Comparison of ENCODE assay signal across 1 cellular context in genomic region chr1:204093421-204093717, GRCh38.
TF ChIP-seq lines count a peak whose summit lies in the region.

No MANE protein-coding gene starts in this region.

TF ChIP-seq in HepG2, 621 proteins besides CTCF, POLR2A, EP300 and RAD21 (continued from another document and continues in another):
- TF ChIP-seq, protein P1, sequence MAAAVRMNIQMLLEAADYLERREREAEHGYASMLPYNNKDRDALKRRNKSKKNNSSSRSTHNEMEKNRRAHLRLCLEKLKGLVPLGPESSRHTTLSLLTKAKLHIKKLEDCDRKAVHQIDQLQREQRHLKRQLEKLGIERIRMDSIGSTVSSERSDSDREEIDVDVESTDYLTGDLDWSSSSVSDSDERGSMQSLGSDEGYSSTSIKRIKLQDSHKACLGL (CRISPR knock-in tag; IDR thresholded peaks at IDR 0.05), result no peak
- TF ChIP-seq RARA (CRISPR knock-in tag; IDR thresholded peaks at IDR 0.05) (peak; percentile 37), DPF2 (CRISPR knock-in tag; IDR thresholded peaks at IDR 0.05; ENCODE audit: borderline replicate concordance, low read depth) (peak; percentile 42; the same call in 1 of the 2 replicates), BATF2 (CRISPR knock-in tag; IDR thresholded peaks at IDR 0.05) (no peak), AHDC1 (CRISPR knock-in tag; IDR thresholded peaks at IDR 0.05; ENCODE audit: borderline replicate concordance) (no peak), MAFK (conservative IDR thresholded peaks at IDR 0.05 in 1 of 2, IDR thresholded peaks at IDR 0.05 in 1 of 2; ENCODE audit: low read length in 2 of 2) (no peak), ZNF546 (CRISPR knock-in tag; conservative IDR thresholded peaks at IDR 0.05) (no peak), ZBTB7A (CRISPR knock-in tag; IDR thresholded peaks at IDR 0.05) (no peak), ZNF414 (CRISPR knock-in tag; IDR thresholded peaks at IDR 0.05) (no peak), GATAD1 (CRISPR knock-in tag; IDR thresholded peaks at IDR 0.05) (0 out of 2 replicates have a peak, but pooled peaks have one; percentile 16), ZNF589 (CRISPR knock-in tag; conservative IDR thresholded peaks at IDR 0.05) (no peak), XRCC5 (optimal IDR thresholded peaks at IDR 0.05; ENCODE audit: low read length) (peak; percentile 59), ZNF678 (CRISPR knock-in tag; IDR thresholded peaks at IDR 0.05) (no peak), IRF2 (CRISPR knock-in tag; IDR thresholded peaks at IDR 0.05) (peak; percentile 35; the same call in 1 of the 2 replicates), KDM5B (CRISPR knock-in tag; IDR thresholded peaks at IDR 0.05; ENCODE audit: borderline replicate concordance) (no peak), HIVEP1 (CRISPR knock-in tag; IDR thresholded peaks at IDR 0.05) (no peak), ZNF296 (CRISPR knock-in tag; conservative IDR thresholded peaks at IDR 0.05) (no peak), NCOA1 (CRISPR knock-in tag; IDR thresholded peaks at IDR 0.05) (no peak), NKX3-1 (CRISPR knock-in tag; IDR thresholded peaks at IDR 0.05) (no peak), ZNF44 (CRISPR knock-in tag; IDR thresholded peaks at IDR 0.05) (no peak), IKZF1 (IDR thresholded peaks at IDR 0.05) (no peak), IRX3 (CRISPR knock-in tag; IDR thresholded peaks at IDR 0.05; ENCODE audit: borderline replicate concordance, low read depth) (no peak), HNRNPL (IDR thresholded peaks at IDR 0.05; ENCODE audit: low read depth, low read length) (peak; percentile 97), SIN3B (IDR thresholded peaks at IDR 0.05; ENCODE audit: low read length) (no peak), PCBP1 (IDR thresholded peaks at IDR 0.05; ENCODE audit: borderline replicate concordance, low read depth, low read length) (no peak), THYN1 (CRISPR knock-in tag; IDR thresholded peaks at IDR 0.05; ENCODE audit: borderline replicate concordance, low read depth) (no peak), RARG (CRISPR knock-in tag; IDR thresholded peaks at IDR 0.05; ENCODE audit: low read depth) (no peak), GPN1 (CRISPR knock-in tag; IDR thresholded peaks at IDR 0.05; ENCODE audit: borderline replicate concordance) (no peak), TFDP2 (CRISPR knock-in tag; IDR thresholded peaks at IDR 0.05) (no peak), TCF7L2 (IDR thresholded peaks at IDR 0.05; ENCODE audit: low read depth, low read length) (no peak), TEAD2 (CRISPR knock-in tag; IDR thresholded peaks at IDR 0.05) (no peak), YEATS4 (CRISPR knock-in tag; IDR thresholded peaks at IDR 0.05; ENCODE audit: borderline replicate concordance) (peak; percentile 59), ZNF605 (CRISPR knock-in tag; IDR thresholded peaks at IDR 0.05) (no peak), ZFP62 (CRISPR knock-in tag; IDR thresholded peaks at IDR 0.05) (no peak), NFE2L1 (CRISPR knock-in tag; IDR thresholded peaks at IDR 0.05; ENCODE audit: borderline replicate concordance) (no peak), REL (CRISPR knock-in tag; conservative IDR thresholded peaks at IDR 0.05) (no peak), ZNF670 (CRISPR knock-in tag; IDR thresholded peaks at IDR 0.05; ENCODE audit: borderline replicate concordance) (no peak), CEBPZ (IDR thresholded peaks at IDR 0.05; ENCODE audit: low read length) (no peak), ZNF83 (CRISPR knock-in tag; IDR thresholded peaks at IDR 0.05; ENCODE audit: borderline replicate concordance) (no peak), ARID2 (CRISPR knock-in tag; IDR thresholded peaks at IDR 0.05; ENCODE audit: borderline replicate concordance) (no peak), ZC3H13 (CRISPR knock-in tag; IDR thresholded peaks at IDR 0.05) (no peak), LCORL (IDR thresholded peaks at IDR 0.05) (no peak), LCORL (CRISPR knock-in tag; IDR thresholded peaks at IDR 0.05) (peak; percentile 56; the same call in 1 of the 2 replicates), MEF2D (CRISPR knock-in tag; IDR thresholded peaks at IDR 0.05) (no peak), PPARG (CRISPR knock-in tag; conservative IDR thresholded peaks at IDR 0.05) (no peak), KMT2A (CRISPR knock-in tag; IDR thresholded peaks at IDR 0.05) (no peak; the same call in 1 of the 2 replicates), SPEN (CRISPR knock-in tag; IDR thresholded peaks at IDR 0.05; ENCODE audit: low read depth) (no peak), SP1 (IDR thresholded peaks at IDR 0.05) (no peak), SP1 (CRISPR knock-in tag; IDR thresholded peaks at IDR 0.05) (no peak), ZNF878 (CRISPR knock-in tag; IDR thresholded peaks at IDR 0.05) (no peak), PHF5A (CRISPR knock-in tag; IDR thresholded peaks at IDR 0.05; ENCODE audit: low read depth, unreplicated experiment) (no peak), ATF1 (CRISPR knock-in tag; IDR thresholded peaks at IDR 0.05) (no peak), GLMP (CRISPR knock-in tag; IDR thresholded peaks at IDR 0.05; ENCODE audit: borderline replicate concordance) (no peak)
- TF ChIP-seq, protein P2, sequence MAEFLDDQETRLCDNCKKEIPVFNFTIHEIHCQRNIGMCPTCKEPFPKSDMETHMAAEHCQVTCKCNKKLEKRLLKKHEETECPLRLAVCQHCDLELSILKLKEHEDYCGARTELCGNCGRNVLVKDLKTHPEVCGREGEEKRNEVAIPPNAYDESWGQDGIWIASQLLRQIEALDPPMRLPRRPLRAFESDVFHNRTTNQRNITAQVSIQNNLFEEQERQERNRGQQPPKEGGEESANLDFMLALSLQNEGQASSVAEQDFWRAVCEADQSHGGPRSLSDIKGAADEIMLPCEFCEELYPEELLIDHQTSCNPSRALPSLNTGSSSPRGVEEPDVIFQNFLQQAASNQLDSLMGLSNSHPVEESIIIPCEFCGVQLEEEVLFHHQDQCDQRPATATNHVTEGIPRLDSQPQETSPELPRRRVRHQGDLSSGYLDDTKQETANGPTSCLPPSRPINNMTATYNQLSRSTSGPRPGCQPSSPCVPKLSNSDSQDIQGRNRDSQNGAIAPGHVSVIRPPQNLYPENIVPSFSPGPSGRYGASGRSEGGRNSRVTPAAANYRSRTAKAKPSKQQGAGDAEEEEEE (CRISPR knock-in tag; IDR thresholded peaks at IDR 0.05; ENCODE audit: borderline replicate concordance), result no peak
- TF ChIP-seq, protein P3, sequence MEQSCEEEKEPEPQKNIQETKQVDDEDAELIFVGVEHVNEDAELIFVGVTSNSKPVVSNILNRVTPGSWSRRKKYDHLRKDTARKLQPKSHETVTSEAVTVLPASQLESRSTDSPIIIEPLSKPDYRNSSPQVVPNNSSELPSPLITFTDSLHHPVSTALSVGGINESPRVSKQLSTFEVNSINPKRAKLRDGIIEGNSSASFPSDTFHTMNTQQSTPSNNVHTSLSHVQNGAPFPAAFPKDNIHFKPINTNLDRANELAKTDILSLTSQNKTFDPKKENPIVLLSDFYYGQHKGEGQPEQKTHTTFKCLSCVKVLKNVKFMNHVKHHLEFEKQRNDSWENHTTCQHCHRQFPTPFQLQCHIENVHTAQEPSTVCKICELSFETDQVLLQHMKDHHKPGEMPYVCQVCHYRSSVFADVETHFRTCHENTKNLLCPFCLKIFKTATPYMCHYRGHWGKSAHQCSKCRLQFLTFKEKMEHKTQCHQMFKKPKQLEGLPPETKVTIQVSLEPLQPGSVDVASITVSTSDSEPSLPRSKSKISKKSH (CRISPR knock-in tag; IDR thresholded peaks at IDR 0.05; ENCODE audit: borderline replicate concordance), result no peak
- TF ChIP-seq, protein P4, sequence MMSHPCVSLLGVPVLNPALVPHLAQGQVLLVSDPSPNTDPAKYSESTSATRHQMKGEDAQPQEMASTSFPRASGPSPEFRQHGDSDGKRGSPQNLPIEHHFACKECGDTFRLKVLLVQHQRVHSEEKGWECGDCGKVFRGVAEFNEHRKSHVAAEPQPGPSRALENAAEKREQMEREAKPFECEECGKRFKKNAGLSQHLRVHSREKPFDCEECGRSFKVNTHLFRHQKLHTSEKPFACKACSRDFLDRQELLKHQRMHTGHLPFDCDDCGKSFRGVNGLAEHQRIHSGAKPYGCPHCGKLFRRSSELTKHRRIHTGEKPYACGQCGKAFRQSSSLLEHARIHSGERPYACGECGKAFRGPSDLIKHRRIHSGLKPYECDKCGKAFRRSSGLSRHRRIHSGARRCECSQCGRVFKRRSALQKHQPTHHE (CRISPR knock-in tag; IDR thresholded peaks at IDR 0.05; ENCODE audit: borderline replicate concordance), result no peak
